17 cellular contexts compared by ENCODE assay signal in genomic region chr2:191166756-191167445, GRCh38. TPM values are rescaled to one million over a fixed set of nuclear protein-coding genes. Genes with fewer than 3 reads are reported as not detected.
DNase-seq lines count a peak whose midpoint lies in the region; ATAC-seq, FAIRE-seq and TF ChIP-seq lines count a peak whose summit lies in the region.
"Had no signal": no experiment of that assay in that cellular context is flagged by ENCODE, and none has a peak within 500 bp of the region (broad histone marks: within the 10 kb centered on the region; RNA-seq: fewer than 3 reads in every experiment).

No MANE protein-coding gene starts in this region.

- intact Hi-C loops in PC-3 (cut with micrococcal nuclease) (loop anchor here (1.0 to 5.0 kb wide), 3 partner anchors 52 to 215 kb away; no protein-coding TSS in a partner anchor), body of pancreas (cut with DNase I) (loop anchor here (5.0 kb wide), 1 partner anchor 335 kb away; no protein-coding TSS in a partner anchor)

- H4K20me1 ChIP-seq in PC-3 (ENCODE audit: low read length) (no peaks in the 10 kb centered on the region), keratinocyte (ENCODE audit: control insufficient read depth, extremely low read depth, insufficient read depth, low read length) (no peaks in the 10 kb centered on the region), smooth muscle cell (ENCODE audit: low read depth) (no peaks in the 10 kb centered on the region)

- ATAC-seq in PC-3 (no peak), body of pancreas (peak; percentile 34)
- ATAC-seq: K562 had no signal

- H3K4me2 ChIP-seq in PC-3 (ENCODE audit: low read length) (peak overlapping the region; percentile 67), keratinocyte (ENCODE audit: control insufficient read depth, extremely low read depth, insufficient read depth, low read depth, low read length) (no peak overlapping the region), smooth muscle cell (peak overlapping the region; percentile 63)

- POLR2A ChIA-PET in PC-3 (lab: Charles Lee; ENCODE audit: unreplicated experiment): no interaction called here

- H3K9me3 ChIP-seq in PC-3 (ENCODE audit: low read length) (no peaks in the 10 kb centered on the region), body of pancreas (no peaks in the 10 kb centered on the region), keratinocyte (ENCODE audit: control insufficient read depth, low read depth, low read length) (no peaks in the 10 kb centered on the region), smooth muscle cell (replicated peaks; ENCODE audit: low read depth) (no peaks in the 10 kb centered on the region)
- H3K9me3 ChIP-seq: BE2C, HAP-1 had no signal

- no peak overlapping the region for H3K4me3 ChIP-seq in PC-3 (ENCODE audit: low read length)
- H3K4me3 ChIP-seq in body of pancreas: no peak overlapping the region
- no peak overlapping the region for H3K4me3 ChIP-seq in keratinocyte (ENCODE audit: control insufficient read depth in 2 of 3, extremely low read depth in 1 of 3, insufficient read depth in 2 of 3, low read depth in 1 of 3, low read length in 3 of 3)
- no peak overlapping the region for H3K4me3 ChIP-seq in smooth muscle cell
- H3K4me3 ChIP-seq: HAP-1, K562 had no signal

- no peak overlapping the region for H2AFZ ChIP-seq in PC-3 (ENCODE audit: low read length)
- H2AFZ ChIP-seq in keratinocyte (ENCODE audit: control insufficient read depth, low read length): peak overlapping the region; percentile 35
- H2AFZ ChIP-seq in smooth muscle cell (ENCODE audit: low read depth): peak overlapping the region; percentile 8

- H3K27ac ChIP-seq in PC-3 (ENCODE audit: low read length) (peak overlapping the region; percentile 90), body of pancreas (peak overlapping the region in 3 of 4 donors; percentile 32 to 44 (median 35)), keratinocyte (ENCODE audit: control insufficient read depth, insufficient read depth, low read length) (peak overlapping the region; percentile 100), smooth muscle cell (ENCODE audit: low read depth) (peak overlapping the region; percentile 48)
- H3K27ac ChIP-seq: HL-60 had no signal

- DNase-seq in PC-3 (peak; percentile 20), body of pancreas (no peak), keratinocyte (ENCODE audit: low read depth, low spot score) (no peak), smooth muscle cell (lab: John Stamatoyannopoulos, UW; ENCODE audit: unreplicated experiment) (no peak), NCI-H345 treated with DMSO at 0.1 percent for 48 hours (lab: John Stamatoyannopoulos, UW; ENCODE audit: unreplicated experiment) (no peak), MV-4-11 (lab: John Stamatoyannopoulos, UW) (no peak), NCI-H2029 treated with DMSO at 0.1 percent for 48 hours (lab: John Stamatoyannopoulos, UW) (no peak)
- DNase-seq: activated CD4-positive, alpha-beta T cell treated with anti-CD3 and anti-CD28 coated beads for 48 hours; activated effector memory CD4-positive, alpha-beta T cell treated with anti-CD3 and anti-CD28 coated beads, Interleukin-2, amount 50 U/mL, for 16 hours; BE2C; left cardiac atrium; occipital lobe; stimulated activated CD8-positive, alpha-beta memory T cell treated with anti-CD3 and anti-CD28 coated beads, Interleukin-4, amount 100 ng/mL, for 48 hours had no signal

- TF ChIP-seq CTCF in PC-3 (conservative IDR thresholded peaks at IDR 0.05; ENCODE audit: low read depth, low read length) (no peak), body of pancreas (IDR thresholded peaks at IDR 0.05) (no peak), keratinocyte (optimal IDR thresholded peaks at IDR 0.05 in 1 of 3, IDR thresholded peaks at IDR 0.05 in 1 of 3, conservative IDR thresholded peaks at IDR 0.05 in 1 of 3; ENCODE audit: extremely low read depth in 1 of 3, insufficient read depth in 2 of 3, low read length in 3 of 3) (no peak), smooth muscle cell (IDR thresholded peaks at IDR 0.05; ENCODE audit: borderline replicate concordance, insufficient read depth, poor library complexity, severe bottlenecking) (no peak)

- CTCF ChIA-PET in PC-3 (lab: Charles Lee): interaction anchor here (1.3 kb wide), 1 partner anchor 51 kb away, joined by 5 read pairs; no protein-coding TSS in a partner anchor

- H3K79me2 ChIP-seq in PC-3 (ENCODE audit: low read length): no peaks in the 10 kb centered on the region
- H3K79me2 ChIP-seq in keratinocyte (ENCODE audit: control insufficient read depth, insufficient read depth, low read length): peaks cover 2% of the 10 kb centered on the region
- H3K79me2 ChIP-seq in smooth muscle cell (ENCODE audit: low read depth): no peaks in the 10 kb centered on the region

- peaks cover 67% of the 10 kb centered on the region for H3K4me1 ChIP-seq in PC-3 (ENCODE audit: insufficient read depth, low read length)
- peaks cover 22% of the 10 kb centered on the region for H3K4me1 ChIP-seq in body of pancreas
- peaks cover 59% of the 10 kb centered on the region for H3K4me1 ChIP-seq in keratinocyte (ENCODE audit: control insufficient read depth, extremely low read depth, insufficient read depth, low read length)
- peaks cover 24% of the 10 kb centered on the region for H3K4me1 ChIP-seq in smooth muscle cell (ENCODE audit: low read depth)
- H3K4me1 ChIP-seq: HAP-1 had no signal

- 51 to 55% methylated on average over 4 of the region's 4 CpGs for whole genome bisulfite sequencing in body of pancreas, 2 donors
- 73% methylated on average over 4 of the region's 4 CpGs for WGBS in smooth muscle cell (ENCODE audit: low lambda C conversion rate)

- H3F3A ChIP-seq in PC-3 (ENCODE audit: low read length, unreplicated experiment) (peaks cover 24% of the 10 kb centered on the region), smooth muscle cell (ENCODE audit: low read depth) (peaks cover 12% of the 10 kb centered on the region)

- peak; percentile 61 for FAIRE-seq in keratinocyte (lab: Jason Lieb, UNC)
- FAIRE-seq: GM19239, K562 had no signal

- TF ChIP-seq POLR2A in body of pancreas (IDR thresholded peaks at IDR 0.05): no peak

- no TSS peak for BruUV-seq in PC-3 (replicated peaks; lab: Mats Ljungman, UMichigan)

- no peaks in the 10 kb centered on the region for H3K36me3 ChIP-seq in PC-3 (ENCODE audit: low read depth, low read length)
- no peaks in the 10 kb centered on the region for H3K36me3 ChIP-seq in body of pancreas (replicated peaks in 1 of 2; ENCODE audit: insufficient read depth in 1 of 2, low read depth in 2 of 2)
- no peaks in the 10 kb centered on the region for H3K36me3 ChIP-seq in keratinocyte (ENCODE audit: control insufficient read depth in 2 of 2, extremely low read depth in 1 of 2, insufficient read depth in 2 of 2, low read length in 2 of 2)
- no peaks in the 10 kb centered on the region for H3K36me3 ChIP-seq in smooth muscle cell (ENCODE audit: low read depth)
- H3K36me3 ChIP-seq: BE2C, HAP-1 had no signal

- H3K9me1 ChIP-seq in keratinocyte (ENCODE audit: control insufficient read depth, extremely low read depth, insufficient read depth, low read length): no peaks in the 10 kb centered on the region

- no peaks in the 10 kb centered on the region for H3K9me2 ChIP-seq in PC-3 (replicated peaks; ENCODE audit: low read length)

- H3K27me3 ChIP-seq in PC-3 (ENCODE audit: low read length): no peaks in the 10 kb centered on the region
- no peaks in the 10 kb centered on the region for H3K27me3 ChIP-seq in body of pancreas
- no peaks in the 10 kb centered on the region for H3K27me3 ChIP-seq in keratinocyte (ENCODE audit: control insufficient read depth, extremely low read depth, insufficient read depth, low read length)
- H3K27me3 ChIP-seq in smooth muscle cell (ENCODE audit: low read depth): no peaks in the 10 kb centered on the region
- H3K27me3 ChIP-seq: BE2C had no signal

- dilution Hi-C loops in keratinocyte (cut with MboI; ENCODE audit: extremely low pct_ligation_motif_present, low sequenced_read_pairs): no loop called here

- H3K9ac ChIP-seq in PC-3 (ENCODE audit: low read length) (no peak overlapping the region), keratinocyte (ENCODE audit: control insufficient read depth, extremely low read depth, insufficient read depth, low read length) (no peak overlapping the region), smooth muscle cell (ENCODE audit: low read depth) (no peak overlapping the region)

RNA-seq across cellular contexts. Expression of gene STAT4, which starts 16.1 kb away (rescaled TPM):
- total RNA-seq in PC-3 (2014; rRNA removed) (1.6 and 2.2 TPM in 2 replicates), body of pancreas (1 to 10 TPM in 1 of 2 donors, under 1 TPM in 1; 0.52 to 2.6 TPM), smooth muscle cell (0.85 and 8.4 TPM in 2 replicates)
- polyA plus RNA-seq in keratinocyte (1.6 to 3.3 TPM (median 2.0 TPM) in 3 replicates), smooth muscle cell (0.89 TPM in 1 of 2 replicates, not detected in the other)
- 0.40 TPM for polyA plus RNA-seq in keratinocyte (2011; ENCODE audit: low read depth)
- 1.8 and 3.0 TPM in 2 replicates for polyA plus RNA-seq in keratinocyte (2011; cell fraction: cytosol; rRNA removed)
- 3.0 and 3.1 TPM in 2 replicates for polyA plus RNA-seq in keratinocyte (2011; cell fraction: nucleus; rRNA removed)
- polyA plus RNA-seq in keratinocyte (2012; ENCODE audit: low replicate concordance): 0.80 and 0.92 TPM in 2 replicates
- polyA minus RNA-seq in keratinocyte: 0.16 to 2.2 TPM (median 1.7 TPM) in 3 replicates
- polyA minus RNA-seq in keratinocyte (2011; cell fraction: cytosol; rRNA and poly(A)+ RNA removed): not detected
- polyA minus RNA-seq in keratinocyte (2011; cell fraction: nucleus; rRNA and poly(A)+ RNA removed): 1.3 and 2.7 TPM in 2 replicates
- total RNA-seq: K562 had no signal

Comparison
In these comparisons a context has a peak if more than half of its experiments do, and no peak if none do; other contexts are left out.
1. H3K27ac ChIP-seq: peak in every context shown above with its lines; median percentile 100 in keratinocyte; 90 in PC-3; 48 in smooth muscle cell; 35 in body of pancreas.